ENCODE assay signal across 29 cellular contexts in genomic region chr19:13255041-13255718, GRCh38.
"Had no signal": no experiment of that assay in that cellular context is flagged by ENCODE, and none has a peak within 500 bp of the region (broad histone marks: within the 10 kb centered on the region; RNA-seq: fewer than 3 reads in every experiment).

No MANE protein-coding gene starts in this region.

- H3K9me3 Mint-ChIP-seq: activated T-cell treated with anti-CD3 and anti-CD28 coated beads, Interleukin-2, amount 50 U/mL, for 72 hours; memory B cell had no signal

- H3K9ac ChIP-seq: neural progenitor cell, parathyroid adenoma had no signal

- H3K27ac ChIP-seq: breast epithelium, colonic mucosa, esophagus muscularis mucosa, heart right ventricle, neural progenitor cell, parathyroid adenoma, psoas muscle, stomach, thyroid gland, upper lobe of right lung had no signal

- H2AFZ ChIP-seq: neural progenitor cell, parathyroid adenoma had no signal

- H3K36me3 ChIP-seq: breast epithelium, colonic mucosa, esophagus muscularis mucosa, heart right ventricle, neural progenitor cell, stomach, thyroid gland, upper lobe of right lung had no signal

- H3K4me1 Mint-ChIP-seq: activated CD8-positive, alpha-beta memory T cell treated with anti-CD3 and anti-CD28 coated beads, Interleukin-2, amount 10 ng/mL, durations not matched to agents 7 days and 5 days; naive thymus-derived CD4-positive, alpha-beta T cell; neural progenitor cell; WTC11 had no signal

- H3K27me3 ChIP-seq: colonic mucosa, neural progenitor cell, thyroid gland, upper lobe of right lung had no signal

- H3K4me1 ChIP-seq: breast epithelium, colonic mucosa, esophagus muscularis mucosa, heart right ventricle, neural progenitor cell, parathyroid adenoma, psoas muscle, stomach, thyroid gland, upper lobe of right lung had no signal

- H3K4me2 ChIP-seq: neural progenitor cell, smooth muscle cell had no signal

- H3K27ac Mint-ChIP-seq: activated CD8-positive, alpha-beta memory T cell treated with anti-CD3 and anti-CD28 coated beads, Interleukin-2, amount 10 ng/mL, durations not matched to agents 7 days and 5 days; activated CD8-positive, alpha-beta T cell treated with anti-CD3 and anti-CD28 coated beads, Interleukin-2, amount 10 ng/mL, durations not matched to agents 7 days and 5 days; activated T-cell treated with anti-CD3 and anti-CD28 coated beads, Interleukin-2, amount 50 U/mL, for 72 hours; memory B cell; neural progenitor cell; stimulated activated naive B cell treated with anti-CD40 and anti-IgM and Interleukin-4, amounts not matched to agents 10 μg/mL and 1 μg/mL and 100 μg/mL, for 72 hours; WTC11 had no signal

- H3K79me2 ChIP-seq: parathyroid adenoma had no signal

- H3K4me3 Mint-ChIP-seq: activated CD8-positive, alpha-beta memory T cell treated with anti-CD3 and anti-CD28 coated beads, Interleukin-2, amount 10 ng/mL, durations not matched to agents 7 days and 5 days; activated CD8-positive, alpha-beta T cell treated with anti-CD3 and anti-CD28 coated beads, Interleukin-2, amount 10 ng/mL, durations not matched to agents 7 days and 5 days; activated T-cell treated with anti-CD3 and anti-CD28 coated beads, Interleukin-2, amount 50 U/mL, for 72 hours; memory B cell; naive thymus-derived CD4-positive, alpha-beta T cell; neural progenitor cell; stimulated activated naive B cell treated with anti-CD40 and anti-IgM and Interleukin-4, amounts not matched to agents 10 μg/mL and 1 μg/mL and 100 μg/mL, for 72 hours; WTC11 had no signal

- DNase-seq: activated CD4-positive, alpha-beta T cell treated with anti-CD3 and anti-CD28 coated beads, Interleukin-2, amount 50 U/mL, for 1 hour; activated CD8-positive, alpha-beta memory T cell treated with anti-CD3 and anti-CD28 coated beads, Interleukin-2, amount 10 ng/mL, durations not matched to agents 7 days and 5 days; activated CD8-positive, alpha-beta T cell treated with anti-CD3 and anti-CD28 coated beads, Interleukin-2, amount 10 ng/mL, durations not matched to agents 7 days and 5 days; activated naive CD4-positive, alpha-beta T cell; activated T-cell treated with anti-CD3 and anti-CD28 coated beads, Interleukin-2, amount 50 U/mL, for 72 hours; colonic mucosa; effector memory CD4-positive, alpha-beta T cell; foreskin melanocyte; heart right ventricle; midbrain; naive thymus-derived CD4-positive, alpha-beta T cell; occipital lobe; psoas muscle; stimulated activated CD4-positive, alpha-beta T cell treated with anti-CD3 and anti-CD28 coated beads, Interleukin-1b, Interleukin-23, amount 100 ng/mL, for 48 hours; stimulated activated CD4-positive, alpha-beta T cell treated with anti-CD3 and anti-CD28 coated beads, Interleukin-4, amount 100 ng/mL, for 4 hours; stimulated activated CD8-positive, alpha-beta memory T cell treated with anti-CD3 and anti-CD28 coated beads, Interleukin-4, amount 100 ng/mL, for 48 hours; stimulated activated naive B cell treated with anti-CD40 and anti-IgM and Interleukin-4, amounts not matched to agents 10 μg/mL and 1 μg/mL and 100 μg/mL, for 72 hours; stomach; T-helper 2 cell; thyroid gland; upper lobe of right lung had no signal

- H3K9me3 ChIP-seq: breast epithelium, colonic mucosa, psoas muscle, thyroid gland, upper lobe of right lung had no signal

- ATAC-seq: activated CD8-positive, alpha-beta memory T cell treated with anti-CD3 and anti-CD28 coated beads, Interleukin-2, amount 10 ng/mL, durations not matched to agents 7 days and 5 days; activated CD8-positive, alpha-beta T cell treated with anti-CD3 and anti-CD28 coated beads, Interleukin-2, amount 10 ng/mL, durations not matched to agents 7 days and 5 days; activated naive CD4-positive, alpha-beta T cell treated with anti-CD3 and anti-CD28 coated beads, Interleukin-2, amount 50 U/mL, for 72 hours; activated T-cell treated with anti-CD3 and anti-CD28 coated beads, Interleukin-2, amount 50 U/mL, for 72 hours; heart right ventricle; naive thymus-derived CD4-positive, alpha-beta T cell; psoas muscle; upper lobe of right lung; WTC11 had no signal

- H3K36me3 Mint-ChIP-seq: activated CD8-positive, alpha-beta memory T cell treated with anti-CD3 and anti-CD28 coated beads, Interleukin-2, amount 10 ng/mL, durations not matched to agents 7 days and 5 days had no signal

- H3K4me3 ChIP-seq: breast epithelium, colonic mucosa, esophagus muscularis mucosa, heart right ventricle, neural progenitor cell, psoas muscle, smooth muscle cell, stomach, thyroid gland, upper lobe of right lung had no signal
